In genomic region chr5:57749396-57749795, GRCh38 we compare ENCODE assay signal across 20 cellular contexts.
"Had no signal": no experiment of that assay in that cellular context is flagged by ENCODE, and none has a peak within 500 bp of the region (broad histone marks: within the 10 kb centered on the region; RNA-seq: fewer than 3 reads in every experiment).

No MANE protein-coding gene starts in this region.

- H3K4me1 Mint-ChIP-seq: naive B cell; stimulated activated naive CD8-positive, alpha-beta T cell treated with anti-CD3 and anti-CD28 coated beads, Interleukin-15, amount 100 ng/mL, for 72 hours had no signal

- H3K27ac Mint-ChIP-seq: activated CD4-positive, alpha-beta memory T cell treated with anti-CD3 and anti-CD28 coated beads for 36 hours; activated naive CD4-positive, alpha-beta T cell treated with anti-CD3 and anti-CD28 coated beads, Interleukin-2, amount 50 U/mL, for 72 hours; activated T-helper 1 cell treated with anti-CD3 and anti-CD28 coated beads, Interleukin-12 subunit alpha, Interleukin-12 subunit beta, Interleukin-2, Interleukin-4 antibody, amounts not matched to agents 30 ng/mL and 10 ng/mL and 1 ng/mL, durations not matched to agents 14 hours and 24 hours and 36 hours; effector memory CD8-positive, alpha-beta T cell; stimulated activated naive CD8-positive, alpha-beta T cell treated with anti-CD3 and anti-CD28 coated beads, Interleukin-15, amount 100 ng/mL, for 72 hours; type B pancreatic cell had no signal

- H3K4me3 ChIP-seq: mucosa of descending colon, ovary, psoas muscle, skin epidermis had no signal

- H3K27me3 ChIP-seq: ovary had no signal

- H3K36me3 Mint-ChIP-seq: activated CD4-positive, alpha-beta memory T cell treated with anti-CD3 and anti-CD28 coated beads for 36 hours; activated naive CD4-positive, alpha-beta T cell treated with anti-CD3 and anti-CD28 coated beads, Interleukin-2, amount 50 U/mL, for 72 hours; naive B cell; type B pancreatic cell had no signal

- DNase-seq: activated CD4-positive, alpha-beta memory T cell treated with anti-CD3 and anti-CD28 coated beads for 36 hours; activated gamma-delta T cell treated with Interleukin-2 at 50 U/mL for 16 hours; activated T-cell treated with anti-CD3 and anti-CD28 coated beads for 4 hours; amniotic stem cell; effector memory CD8-positive, alpha-beta T cell; left ventricle myocardium superior; mesenchymal stem cell; mucosa of descending colon; naive B cell; ovary; psoas muscle; right cardiac atrium; stimulated activated CD4-positive, alpha-beta T cell treated with anti-CD3 and anti-CD28 coated beads, Interleukin-15, amount 100 ng/mL, for 24 hours; stimulated activated CD4-positive, alpha-beta T cell treated with anti-CD3 and anti-CD28 coated beads, Interleukin-2, amount 100 ng/mL, for 48 hours; stimulated activated naive CD8-positive, alpha-beta T cell treated with anti-CD3 and anti-CD28 coated beads, Interleukin-15, amount 100 ng/mL, for 72 hours; T-helper 2 cell had no signal

- H3K36me3 ChIP-seq: ovary had no signal

- H3K9me3 ChIP-seq: mucosa of descending colon, ovary, psoas muscle had no signal

- H3K27me3 Mint-ChIP-seq: effector memory CD8-positive, alpha-beta T cell; naive B cell; type B pancreatic cell had no signal

- ATAC-seq: effector memory CD8-positive, alpha-beta T cell; left ventricle myocardium superior; mucosa of descending colon; psoas muscle; right cardiac atrium; stimulated activated naive CD8-positive, alpha-beta T cell treated with anti-CD3 and anti-CD28 coated beads, Interleukin-15, amount 100 ng/mL, for 72 hours had no signal

- H3K9me3 Mint-ChIP-seq: activated CD4-positive, alpha-beta memory T cell treated with anti-CD3 and anti-CD28 coated beads for 36 hours; activated naive CD4-positive, alpha-beta T cell treated with anti-CD3 and anti-CD28 coated beads, Interleukin-2, amount 50 U/mL, for 72 hours; activated T-helper 1 cell treated with anti-CD3 and anti-CD28 coated beads, Interleukin-12 subunit alpha, Interleukin-12 subunit beta, Interleukin-2, Interleukin-4 antibody, amounts not matched to agents 30 ng/mL and 10 ng/mL and 1 ng/mL, durations not matched to agents 14 hours and 24 hours and 36 hours; effector memory CD8-positive, alpha-beta T cell; stimulated activated naive CD8-positive, alpha-beta T cell treated with anti-CD3 and anti-CD28 coated beads, Interleukin-15, amount 100 ng/mL, for 72 hours; type B pancreatic cell had no signal

- H3K4me3 Mint-ChIP-seq: activated CD4-positive, alpha-beta memory T cell treated with anti-CD3 and anti-CD28 coated beads for 36 hours; activated T-helper 1 cell treated with anti-CD3 and anti-CD28 coated beads, Interleukin-12 subunit alpha, Interleukin-12 subunit beta, Interleukin-2, Interleukin-4 antibody, amounts not matched to agents 30 ng/mL and 10 ng/mL and 1 ng/mL, durations not matched to agents 14 hours and 24 hours and 36 hours; effector memory CD8-positive, alpha-beta T cell; naive B cell; stimulated activated naive CD8-positive, alpha-beta T cell treated with anti-CD3 and anti-CD28 coated beads, Interleukin-15, amount 100 ng/mL, for 72 hours; type B pancreatic cell had no signal

- H3K27ac ChIP-seq: ovary, psoas muscle had no signal

- H3K4me1 ChIP-seq: psoas muscle had no signal
